In genomic region chr7:120723465-120724385, GRCh38 we compare ENCODE assay signal across 23 cellular contexts.
"Had no signal": no experiment of that assay in that cellular context is flagged by ENCODE, and none has a peak within 500 bp of the region (broad histone marks: within the 10 kb centered on the region; RNA-seq: fewer than 3 reads in every experiment).

No MANE protein-coding gene starts in this region.

- H3K4me1 Mint-ChIP-seq: central memory CD8-positive, alpha-beta T cell; nephron; stimulated activated naive CD8-positive, alpha-beta T cell treated with anti-CD3 and anti-CD28 coated beads, Interleukin-15, amount 100 ng/mL, for 72 hours had no signal

- H3K9me3 Mint-ChIP-seq: activated naive CD4-positive, alpha-beta T cell treated with anti-CD3 and anti-CD28 coated beads for 36 hours; activated T-cell treated with anti-CD3 and anti-CD28 coated beads, Interleukin-2, amount 50 U/mL, for 4 hours; central memory CD8-positive, alpha-beta T cell; endodermal cell; nephron; stimulated activated naive CD8-positive, alpha-beta T cell treated with anti-CD3 and anti-CD28 coated beads, Interleukin-15, amount 100 ng/mL, for 72 hours had no signal

- H3K27ac ChIP-seq: brain microvascular endothelial cell, colonic mucosa, epithelial cell of prostate, hepatocyte, skin epidermis had no signal

- DNase-seq: activated CD4-positive, alpha-beta T cell treated with anti-CD3 and anti-CD28 coated beads, Interleukin-2, amount 50 U/mL, for 1 hour; activated CD4-positive, CD25-positive, alpha-beta regulatory T cell treated with anti-CD3 and anti-CD28 coated beads, Interleukin-2, amount 50 U/mL, for 72 hours; activated CD8-positive, alpha-beta memory T cell treated with anti-CD3 and anti-CD28 coated beads, Interleukin-2, amount 50 U/mL, for 4 hours; activated naive CD4-positive, alpha-beta T cell treated with anti-CD3 and anti-CD28 coated beads for 36 hours; activated T-cell treated with anti-CD3 and anti-CD28 coated beads, Interleukin-2, amount 50 U/mL, for 4 hours; aorta; brain microvascular endothelial cell; colonic mucosa; endodermal cell; foreskin fibroblast; midbrain; nucleus accumbens; right cardiac atrium; stimulated activated CD4-positive, alpha-beta T cell treated with anti-CD3 and anti-CD28 coated beads, Interleukin-15, amount 100 ng/mL, for 24 hours; stimulated activated CD4-positive, alpha-beta T cell treated with anti-CD3 and anti-CD28 coated beads, Interleukin-2, amount 100 ng/mL, for 48 hours; stimulated activated naive CD8-positive, alpha-beta T cell treated with anti-CD3 and anti-CD28 coated beads, Interleukin-15, amount 100 ng/mL, for 72 hours; T1000 had no signal

- H3K27me3 ChIP-seq: brain microvascular endothelial cell, colonic mucosa, hepatocyte had no signal

- H3K36me3 ChIP-seq: brain microvascular endothelial cell, colonic mucosa had no signal

- H3K4me3 Mint-ChIP-seq: activated naive CD4-positive, alpha-beta T cell treated with anti-CD3 and anti-CD28 coated beads for 36 hours; activated T-cell treated with anti-CD3 and anti-CD28 coated beads, Interleukin-2, amount 50 U/mL, for 4 hours; central memory CD8-positive, alpha-beta T cell; endodermal cell; nephron; stimulated activated naive CD8-positive, alpha-beta T cell treated with anti-CD3 and anti-CD28 coated beads, Interleukin-15, amount 100 ng/mL, for 72 hours had no signal

- H3K9me3 ChIP-seq: colonic mucosa had no signal

- H3K27me3 Mint-ChIP-seq: stimulated activated naive CD8-positive, alpha-beta T cell treated with anti-CD3 and anti-CD28 coated beads, Interleukin-15, amount 100 ng/mL, for 72 hours had no signal

- H3K27ac Mint-ChIP-seq: activated naive CD4-positive, alpha-beta T cell treated with anti-CD3 and anti-CD28 coated beads for 36 hours; nephron; stimulated activated naive CD8-positive, alpha-beta T cell treated with anti-CD3 and anti-CD28 coated beads, Interleukin-15, amount 100 ng/mL, for 72 hours had no signal

- FAIRE-seq: islet of Langerhans had no signal

- H3K4me3 ChIP-seq: colonic mucosa, hepatocyte, skin epidermis had no signal

- ATAC-seq: activated T-cell treated with anti-CD3 and anti-CD28 coated beads, Interleukin-2, amount 50 U/mL, for 4 hours; right cardiac atrium; stimulated activated naive CD8-positive, alpha-beta T cell treated with anti-CD3 and anti-CD28 coated beads, Interleukin-15, amount 100 ng/mL, for 72 hours had no signal

- H3K4me1 ChIP-seq: colonic mucosa had no signal
